9 cellular contexts compared by ENCODE assay signal in genomic region chr7:130369110-130369711, GRCh38. TPM values are rescaled to one million over a fixed set of nuclear protein-coding genes. Genes with fewer than 3 reads are reported as not detected.
DNase-seq lines count a peak whose midpoint lies in the region; ATAC-seq, FAIRE-seq and TF ChIP-seq lines count a peak whose summit lies in the region.
"Had no signal": no experiment of that assay in that cellular context is flagged by ENCODE, and none has a peak within 500 bp of the region (broad histone marks: within the 10 kb centered on the region; RNA-seq: fewer than 3 reads in every experiment).

No MANE protein-coding gene starts in this region.

- WGBS in pancreas, 2 donors: 38 to 51% methylated on average over 10 of the region's 10 CpGs

- no peaks in the 10 kb centered on the region for H3K27me3 ChIP-seq in pancreas

- TF ChIP-seq CTCF in GM12865 (IDR thresholded peaks at IDR 0.05; ENCODE audit: insufficient read depth, low read depth, low read length, missing control alignments): no peak
- no peak for TF ChIP-seq CTCF in epithelial cell of esophagus (IDR thresholded peaks at IDR 0.05; ENCODE audit: insufficient read depth, low read depth, low read length, missing control alignments)
- TF ChIP-seq CTCF in pancreas (IDR thresholded peaks at IDR 0.05): no peak

- peaks cover 39 to 74% (median 68%) of the 10 kb centered on the region in 3 donors for H3K4me1 ChIP-seq in pancreas

- no peaks in the 10 kb centered on the region for H3K36me3 ChIP-seq in pancreas

- H3K4me3 ChIP-seq in GM12865 (ENCODE audit: low read depth, low read length) (no peak overlapping the region), epithelial cell of esophagus (ENCODE audit: low read length) (no peak overlapping the region), pancreas (no peak overlapping the region)
- H3K4me3 ChIP-seq: SK-N-MC had no signal

- intact Hi-C loops in pancreas (cut with DNase I): loop anchor here in 2 of 3 donors (5.0 to 10.0 kb wide), 2 partner anchors 72 to 74 kb away; partner anchors contain the start of gene CPA4 (in 1 of the 2)

- no peak for FAIRE-seq in pancreas (lab: Jason Lieb, UNC)

- no peaks in the 10 kb centered on the region for H3K9me3 ChIP-seq in pancreas

- peak in 3 of 4 donors; percentile 24 to 48 (median 44) for ATAC-seq in pancreas
- ATAC-seq in GM19463 (IDR thresholded peaks at IDR 0.05; ENCODE audit: unreplicated experiment): no peak
- no peak for ATAC-seq in HG03175 (IDR thresholded peaks at IDR 0.05; ENCODE audit: unreplicated experiment)

- peak overlapping the region in 2 of 4 donors; percentile 50 to 53 for H3K27ac ChIP-seq in pancreas
- H3K27ac ChIP-seq: SK-N-MC had no signal

- DNase-seq in GM12865 (ENCODE audit: low read depth) (peak; percentile 12), NOMO-1 treated with DMSO at 0.1 percent for 48 hours (lab: John Stamatoyannopoulos, UW; ENCODE audit: unreplicated experiment) (peak; percentile 51), epithelial cell of esophagus (ENCODE audit: low read depth) (peak; percentile 39), pancreas (peak in 3 of 6 donors; percentile 43 to 45 (median 45)), HT-29 (ENCODE audit: low spot score) (no peak), NCI-H1105 treated with DMSO at 0.1 percent for 48 hours (lab: John Stamatoyannopoulos, UW) (no peak)

RNA-seq across cellular contexts. Expression of gene CPA1, which starts 11.1 kb away (rescaled TPM):
- over 10,000 TPM; 17,933 to 50,686 (median 40,969) TPM for total RNA-seq in pancreas
- polyA plus RNA-seq in pancreas: over 10,000 TPM; 12,124 to 14,783 TPM
- not detected in 2 replicates for total RNA-seq in HT-29 (2014; rRNA removed; shearing (Covaris generic))

RNA-seq across cellular contexts. Expression of gene CPA5, which starts 24.6 kb away (rescaled TPM):
- total RNA-seq in pancreas: under 1 TPM in 2 of 6 donors, not detected in 4; 0.22 to 0.35 TPM
- under 1 TPM; 0.09 to 0.19 TPM for polyA plus RNA-seq in pancreas
- total RNA-seq in HT-29 (2014; rRNA removed; shearing (Covaris generic)): not detected in 2 replicates

Comparison
In these comparisons a context has a peak if more than half of its experiments do, and no peak if none do; other contexts are left out.
1. DNase-seq: peak in GM12865 (single experiment), NOMO-1 treated with DMSO at 0.1 percent for 48 hours (single experiment) and epithelial cell of esophagus (single experiment); none in HT-29 (single experiment) and NCI-H1105 treated with DMSO at 0.1 percent for 48 hours (single experiment).
2. ATAC-seq: peak in pancreas (3 of 4); none in GM19463 (single experiment) and HG03175 (single experiment).
3. RNA of gene CPA1, which starts 11.1 kb away (total RNA-seq): 17,933 to 50,686 TPM in pancreas; not detected in HT-29; every median in the first group is over 1,000 times any median in the second.